Comparison of ENCODE assay signal across 9 cellular contexts in the genomic region with DNA sequence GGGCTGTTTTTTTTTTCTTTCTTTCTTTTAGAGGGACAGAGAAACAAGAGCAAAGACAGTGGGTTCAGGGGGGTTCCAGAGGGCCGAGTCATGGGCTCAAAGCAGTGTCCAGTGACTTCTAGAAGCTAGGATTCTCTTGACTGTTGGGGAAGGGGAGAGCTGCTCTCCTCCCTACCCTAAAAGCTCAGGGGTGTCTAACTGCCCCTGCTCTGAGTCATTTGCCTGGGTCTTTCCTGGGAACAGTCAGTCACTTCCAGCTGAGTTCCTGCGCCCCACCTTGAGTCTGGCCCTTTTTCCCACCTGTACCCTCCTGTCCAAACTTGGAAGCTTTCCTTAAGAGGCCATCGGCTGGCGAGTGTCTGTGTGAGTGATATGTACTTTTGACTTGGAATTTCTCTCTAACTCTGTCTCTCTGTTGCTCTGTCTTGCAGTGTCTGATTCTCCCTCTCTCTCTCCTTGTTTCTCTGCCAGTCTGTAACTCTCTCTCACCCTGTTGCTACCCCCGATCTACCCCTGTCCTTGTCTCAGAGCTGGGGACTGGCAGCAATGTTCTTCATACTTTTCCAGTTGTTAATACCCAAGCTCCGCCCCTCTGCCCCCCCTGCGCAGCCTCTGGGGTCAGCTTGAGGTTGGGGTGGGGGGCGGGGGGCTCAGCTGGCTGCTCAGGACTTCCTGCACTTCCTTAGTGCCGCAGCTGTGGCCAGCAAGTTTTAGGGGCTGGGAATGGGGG. TPM values are rescaled to one million over a fixed set of nuclear protein-coding genes. Genes with fewer than 3 reads are reported as not detected.
DNase-seq lines count a peak whose midpoint lies in the region; ATAC-seq and TF ChIP-seq lines count a peak whose summit lies in the region.
"Had no signal": no experiment of that assay in that cellular context is flagged by ENCODE, and none has a peak within 500 bp of the region (broad histone marks: within the 10 kb centered on the region; RNA-seq: fewer than 3 reads in every experiment).

No MANE protein-coding gene starts in this region.

- peak overlapping the region; percentile 81 to 87 (median 85) for H3K4me3 Mint-ChIP-seq in nephron

- H3K36me3 Mint-ChIP-seq in nephron (ENCODE audit: low read depth), result no peaks in the 10 kb centered on the region

- H3K36me3 ChIP-seq in Karpas-422 (ENCODE audit: insufficient read depth, low read length), result no peaks in the 10 kb centered on the region
- no peaks in the 10 kb centered on the region for H3K36me3 ChIP-seq in effector memory CD4-positive, alpha-beta T cell (ENCODE audit: control insufficient read depth, insufficient read depth, low read length)

- no peak for ATAC-seq in GM21515 (IDR thresholded peaks at IDR 0.05; ENCODE audit: unreplicated experiment)

- H3K9me3 ChIP-seq in AG04450 (ENCODE audit: control insufficient read depth, insufficient read depth, low read length) (no peaks in the 10 kb centered on the region; the same call in 1 of the 2 replicates), Karpas-422 (ENCODE audit: low read length) (no peaks in the 10 kb centered on the region)
- no peaks in the 10 kb centered on the region for H3K9me3 ChIP-seq in effector memory CD4-positive, alpha-beta T cell (ENCODE audit: control insufficient read depth, low read length)

- DNase-seq in AG04450 (ENCODE audit: low read depth, low spot score) (no peak), Karpas-422 (peak; percentile 39), ureter (ENCODE audit: low spot score) (no peak), NCI-H226 (no peak)
- DNase-seq in effector memory CD4-positive, alpha-beta T cell, result no peak
- DNase-seq in stimulated activated CD4-positive, alpha-beta T cell treated with anti-CD3 and anti-CD28 coated beads, Interleukin-4, amount 100 ng/mL, for 24 hours, result no peak
- DNase-seq: NCI-H510A had no signal

- no peak for TF ChIP-seq CTCF in AG04450 (IDR thresholded peaks at IDR 0.05; ENCODE audit: low read depth, low read length)
- no peak for TF ChIP-seq CTCF in nephron (IDR thresholded peaks at IDR 0.05; ENCODE audit: unreplicated experiment in 3 of 3)

- H3K9me3 Mint-ChIP-seq in nephron, result no peaks in the 10 kb centered on the region

- peak overlapping the region; percentile 89 to 92 (median 92) for H3K27ac Mint-ChIP-seq in nephron

- peaks cover 4% of the 10 kb centered on the region for H3K27me3 Mint-ChIP-seq in nephron (ENCODE audit: low read depth)

- POLR2A ChIA-PET in AG04450 (lab: Yijun Ruan, JAX), result interaction anchor here (0.8 to 2.1 kb wide), 9 partner anchors 10 to 59 kb away, joined by 3 to 9 read pairs (median 5); a partner anchor contains a TSS

- peaks cover 3% of the 10 kb centered on the region for H3K27me3 ChIP-seq in AG04450 (ENCODE audit: control insufficient read depth, insufficient read depth, low read length)
- H3K27me3 ChIP-seq in Karpas-422 (ENCODE audit: low read length), result 0 out of 2 replicates have a peak, but pooled peaks cover 7% of the 10 kb centered on the region
- no peaks in the 10 kb centered on the region for H3K27me3 ChIP-seq in effector memory CD4-positive, alpha-beta T cell (replicated peaks; ENCODE audit: control insufficient read depth, insufficient read depth, low read length, poor library complexity, severe bottlenecking)

- H3K4me3 ChIP-seq in AG04450 (ENCODE audit: low read depth, low read length) (peak overlapping the region; percentile 90), Karpas-422 (ENCODE audit: low read length) (no peak overlapping the region)
- H3K4me3 ChIP-seq in effector memory CD4-positive, alpha-beta T cell (ENCODE audit: insufficient read depth, low read depth, low read length, poor library complexity, severe bottlenecking), result no peak overlapping the region

- no peak overlapping the region for H2AFZ ChIP-seq in Karpas-422 (ENCODE audit: low read length)

- H3K9ac ChIP-seq in Karpas-422 (ENCODE audit: low read length), result no peak overlapping the region

- no peaks in the 10 kb centered on the region for H3K9me2 ChIP-seq in Karpas-422 (replicated peaks; ENCODE audit: insufficient read depth, low read length)

- H3K4me1 ChIP-seq in Karpas-422 (ENCODE audit: low read length), result peaks cover 43% of the 10 kb centered on the region
- H3K4me1 ChIP-seq in effector memory CD4-positive, alpha-beta T cell (ENCODE audit: control insufficient read depth, insufficient read depth, low read length, poor library complexity, severe bottlenecking), result peaks cover 66% of the 10 kb centered on the region

- peaks cover 81% of the 10 kb centered on the region for H3K4me1 Mint-ChIP-seq in nephron

- H3K27ac ChIP-seq in AG04450 (ENCODE audit: low read depth, low read length) (peak overlapping the region; percentile 39), Karpas-422 (ENCODE audit: low read length) (no peak overlapping the region)
- H3K27ac ChIP-seq in effector memory CD4-positive, alpha-beta T cell (ENCODE audit: insufficient read depth, low read length, poor library complexity, severe bottlenecking), result peak overlapping the region; percentile 45

- H3K79me2 ChIP-seq in Karpas-422 (ENCODE audit: low read length), result no peaks in the 10 kb centered on the region

- H4K20me1 ChIP-seq in Karpas-422 (ENCODE audit: insufficient read depth, low read depth, low read length), result no peaks in the 10 kb centered on the region

- CTCF ChIA-PET in AG04450 (lab: Charles Lee), result interaction anchor here (1.0 to 4.9 kb wide), 7 partner anchors 9 to 48 kb away, joined by 3 to 60 read pairs (median 5); no protein-coding TSS in a partner anchor

- no peak overlapping the region for H3K4me2 ChIP-seq in Karpas-422 (ENCODE audit: low read depth, low read length, poor library complexity, severe bottlenecking)

RNA-seq across cellular contexts. Expression of a gene that starts 2.4 kb away (rescaled TPM):
- 25.2 and 32.0 TPM in 2 replicates for polyA plus RNA-seq in AG04450 (2011; rRNA removed)
- 20.2 and 24.6 TPM in 2 replicates for polyA minus RNA-seq in AG04450 (2011; rRNA and poly(A)+ RNA removed)
- total RNA-seq in Karpas-422 (2014; rRNA removed; shearing (Covaris generic); ENCODE audit: low replicate concordance), result 1.7 and 2.5 TPM in 2 replicates
- total RNA-seq in ureter, result 54.7 TPM

RNA-seq across cellular contexts. Expression of a gene that starts 11.0 kb away (rescaled TPM):
- polyA plus RNA-seq in AG04450 (2011; rRNA removed), result 47.0 and 54.0 TPM in 2 replicates
- 59.4 and 92.8 TPM in 2 replicates for polyA minus RNA-seq in AG04450 (2011; rRNA and poly(A)+ RNA removed)
- total RNA-seq in Karpas-422 (2014; rRNA removed; shearing (Covaris generic); ENCODE audit: low replicate concordance), result 40.8 and 50.6 TPM in 2 replicates
- 87.9 TPM for total RNA-seq in ureter

RNA-seq across cellular contexts. Expression of a gene that starts 35.2 kb away (rescaled TPM):
- polyA plus RNA-seq in AG04450 (2011; rRNA removed), result 0.62 and 1.0 TPM in 2 replicates
- 2.0 and 3.1 TPM in 2 replicates for polyA minus RNA-seq in AG04450 (2011; rRNA and poly(A)+ RNA removed)
- 0.65 and 0.67 TPM in 2 replicates for total RNA-seq in Karpas-422 (2014; rRNA removed; shearing (Covaris generic); ENCODE audit: low replicate concordance)
- total RNA-seq in ureter, result 26.0 TPM

RNA-seq across cellular contexts. Expression of a gene that starts 50.0 kb away (rescaled TPM):
- 0.05 TPM in 1 of 2 replicates, not detected in the other for polyA plus RNA-seq in AG04450 (2011; rRNA removed)
- not detected in 2 replicates for polyA minus RNA-seq in AG04450 (2011; rRNA and poly(A)+ RNA removed)
- total RNA-seq in Karpas-422 (2014; rRNA removed; shearing (Covaris generic); ENCODE audit: low replicate concordance), result not detected in 2 replicates
- total RNA-seq in ureter, result 1.0 TPM

RNA-seq across cellular contexts. Expression of a gene that starts 56.6 kb away (rescaled TPM):
- 69.8 and 92.2 TPM in 2 replicates for polyA plus RNA-seq in AG04450 (2011; rRNA removed)
- polyA minus RNA-seq in AG04450 (2011; rRNA and poly(A)+ RNA removed), result 37.4 and 53.7 TPM in 2 replicates
- 48.6 and 53.2 TPM in 2 replicates for total RNA-seq in Karpas-422 (2014; rRNA removed; shearing (Covaris generic); ENCODE audit: low replicate concordance)
- 91.3 TPM for total RNA-seq in ureter

Comparison
In these comparisons a context has a peak if more than half of its experiments do, and no peak if none do; other contexts are left out.
1. RNA of a gene that starts 2.4 kb away (total RNA-seq): 54.7 TPM in ureter (single experiment); 1.7 to 2.5 TPM in Karpas-422; every median in the first group is over 10 times any median in the second.
2. RNA of a gene that starts 35.2 kb away (total RNA-seq): 26.0 TPM in ureter (single experiment); 0.65 to 0.67 TPM in Karpas-422; every median in the first group is over 10 times any median in the second.